Comparison of ENCODE assay signal across 21 cellular contexts in genomic region chr1:109634292-109634691, GRCh38. TPM values are rescaled to one million over a fixed set of nuclear protein-coding genes. Genes with fewer than 3 reads are reported as not detected.
A peak's percentile ranks its signal among the peaks of the same experiment; 100 is the strongest.
DNase-seq lines count a peak whose midpoint lies in the region; ATAC-seq, FAIRE-seq and TF ChIP-seq lines count a peak whose summit lies in the region.
"Had no signal": no experiment of that assay in that cellular context is flagged by ENCODE, and none has a peak within 500 bp of the region (broad histone marks: within the 10 kb centered on the region; RNA-seq: fewer than 3 reads in every experiment).

No MANE protein-coding gene starts in this region.

- peaks cover 5% of the 10 kb centered on the region for H3K9me1 ChIP-seq in K562 (ENCODE audit: control insufficient read depth, insufficient read depth, low read length)

- TF ChIP-seq EP300 in K562 (IDR thresholded peaks at IDR 0.05; ENCODE audit: low read length): no peak

- WGBS in K562 (ENCODE audit: insufficient coverage, low coverage, missing lambda C conversion rate): 54% methylated on average over 6 of the region's 6 CpGs

- DNase-seq in right atrium auricular region (ENCODE audit: low spot score) (peak; percentile 21), cardiac septum (ENCODE audit: low spot score) (no peak), HFFc6 (no peak), K562 (ENCODE audit: extremely low read depth in 1 of 4, low spot score in 3 of 4) (no peak), DMS53 (lab: John Stamatoyannopoulos, UW) (no peak), midbrain (lab: John Stamatoyannopoulos, UW) (no peak)
- no peak for DNase-seq in activated T-helper 2 cell treated with anti-CD3 and anti-CD28 coated beads, Interferon-gamma antibody, Interleukin-2, Interleukin-4, amounts not matched to agents 10 μg/mL and 5 μg/mL and 100 μg/mL, durations not matched to agents 14 hours and 24 hours and 36 hours (ENCODE audit: low spot score)
- DNase-seq: IMR-90, left lung, NCI-H146, NCI-H82, small intestine, upper lobe of left lung had no signal

- H3K9me3 ChIP-seq in right atrium auricular region (no peaks in the 10 kb centered on the region), K562 (replicated peaks; ENCODE audit: control insufficient read depth, insufficient read depth, low read depth, low read length) (no peaks in the 10 kb centered on the region)
- H3K9me3 ChIP-seq: left lung, SJSA1, upper lobe of left lung had no signal

- H3K4me3 Mint-ChIP-seq in HFFc6: no peak overlapping the region
- H3K4me3 Mint-ChIP-seq in stimulated activated memory B cell treated with anti-CD40 and anti-IgM and Interleukin-4, amounts not matched to agents 10 μg/mL and 1 μg/mL and 100 μg/mL, for 72 hours: no peak overlapping the region
- H3K4me3 Mint-ChIP-seq in activated T-helper 2 cell treated with anti-CD3 and anti-CD28 coated beads, Interferon-gamma antibody, Interleukin-2, Interleukin-4, amounts not matched to agents 10 μg/mL and 5 μg/mL and 100 μg/mL, durations not matched to agents 14 hours and 24 hours and 36 hours (ENCODE audit: low read depth): no peak overlapping the region
- H3K4me3 Mint-ChIP-seq: CD4-positive, alpha-beta T cell; mesothelial cell of epicardium; T-helper 1 cell treated with Interleukin-12 subunit alpha and Interleukin-12 subunit beta and Interleukin-4 antibody, amounts not matched to agents 30 μg/mL and 1 μg/mL, for 36 hours had no signal

- TF ChIP-seq RAD21 in K562 (CRISPR knock-in tag; conservative IDR thresholded peaks at IDR 0.05 in 1 of 2, IDR thresholded peaks at IDR 0.05 in 1 of 2): no peak

- H3K36me3 ChIP-seq in right atrium auricular region (peaks cover 13% of the 10 kb centered on the region), K562 (ENCODE audit: control insufficient read depth, insufficient read depth, low read length) (peaks cover 28% of the 10 kb centered on the region; the same call in 2 of the 3 replicates)

- no TSS peak for BruUV-seq in K562 (replicated peaks; lab: Mats Ljungman, UMichigan)

- H3K4me1 ChIP-seq in right atrium auricular region (peaks cover 0 to 15% of the 10 kb centered on the region in 2 donors), K562 (replicated peaks in 1 of 2; ENCODE audit: control insufficient read depth in 2 of 2, insufficient read depth in 2 of 2, low read length in 2 of 2) (peaks cover 7 to 30% of the 10 kb centered on the region in 2 experiments)

- H2AFZ ChIP-seq in K562 (ENCODE audit: low read depth, low read length): no peak overlapping the region

- H3K36me3 Mint-ChIP-seq in HFFc6 (ENCODE audit: low read depth): peaks cover 19% of the 10 kb centered on the region
- peaks cover 24% of the 10 kb centered on the region for H3K36me3 Mint-ChIP-seq in stimulated activated memory B cell treated with anti-CD40 and anti-IgM and Interleukin-4, amounts not matched to agents 10 μg/mL and 1 μg/mL and 100 μg/mL, for 72 hours
- peaks cover 24% of the 10 kb centered on the region for H3K36me3 Mint-ChIP-seq in activated T-helper 2 cell treated with anti-CD3 and anti-CD28 coated beads, Interferon-gamma antibody, Interleukin-2, Interleukin-4, amounts not matched to agents 10 μg/mL and 5 μg/mL and 100 μg/mL, durations not matched to agents 14 hours and 24 hours and 36 hours (ENCODE audit: low read depth)

- H3K27me3 ChIP-seq in right atrium auricular region: no peaks in the 10 kb centered on the region
- no peaks in the 10 kb centered on the region; a peak in 1 of 5 replicates for H3K27me3 ChIP-seq in K562 (ENCODE audit: control insufficient read depth in 2 of 2, insufficient read depth in 2 of 2, low read length in 2 of 2)
- H3K27me3 ChIP-seq: left lung, SJSA1, upper lobe of left lung had no signal

- H3K9ac ChIP-seq in K562 (ENCODE audit: insufficient read depth in 1 of 2, low read depth in 2 of 2, low read length in 2 of 2): no peak overlapping the region

- CTCF ChIA-PET in K562 (lab: Yijun Ruan, JAX; ENCODE audit: low intra/inter-chr PET ratio): no interaction called here

- TF ChIP-seq CTCF in right atrium auricular region (IDR thresholded peaks at IDR 0.05): no peak
- TF ChIP-seq CTCF in HFFc6 (IDR thresholded peaks at IDR 0.05): no peak
- no peak for TF ChIP-seq CTCF in K562 (IDR thresholded peaks at IDR 0.05 in 2 of 3, conservative IDR thresholded peaks at IDR 0.05 in 1 of 3; ENCODE audit: insufficient read depth in 2 of 3, low read depth in 1 of 3, low read length in 3 of 3)

- H3K4me3 ChIP-seq in right atrium auricular region: no peak overlapping the region
- H3K4me3 ChIP-seq in K562: no peak overlapping the region
- H3K4me3 ChIP-seq: left lung, SJSA1, upper lobe of left lung had no signal

- intact Hi-C loops in cardiac septum (cut with DNase I): no loop called here
- intact Hi-C loops in K562 (cut with micrococcal nuclease): no loop called here
- intact Hi-C loops in activated T-helper 2 cell treated with anti-CD3 and anti-CD28 coated beads, Interferon-gamma antibody, Interleukin-2, Interleukin-4, amounts not matched to agents 10 μg/mL and 5 μg/mL and 100 μg/mL, durations not matched to agents 14 hours and 24 hours and 36 hours (cut with micrococcal nuclease): no loop called here

- H3K27ac ChIP-seq in right atrium auricular region: no peak overlapping the region
- no peak overlapping the region for H3K27ac ChIP-seq in K562 (ENCODE audit: extremely low read depth, low read depth, low read length)
- H3K27ac ChIP-seq: left lung, SJSA1, upper lobe of left lung had no signal

- H3K79me2 ChIP-seq in K562 (ENCODE audit: control insufficient read depth, insufficient read depth, low read length): no peaks in the 10 kb centered on the region

- no peaks in the 10 kb centered on the region for H3K9me3 Mint-ChIP-seq in HFFc6
- no peaks in the 10 kb centered on the region for H3K9me3 Mint-ChIP-seq in stimulated activated memory B cell treated with anti-CD40 and anti-IgM and Interleukin-4, amounts not matched to agents 10 μg/mL and 1 μg/mL and 100 μg/mL, for 72 hours
- no peaks in the 10 kb centered on the region for H3K9me3 Mint-ChIP-seq in activated T-helper 2 cell treated with anti-CD3 and anti-CD28 coated beads, Interferon-gamma antibody, Interleukin-2, Interleukin-4, amounts not matched to agents 10 μg/mL and 5 μg/mL and 100 μg/mL, durations not matched to agents 14 hours and 24 hours and 36 hours
- H3K9me3 Mint-ChIP-seq: CD4-positive, alpha-beta T cell; mesothelial cell of epicardium; T-helper 1 cell treated with Interleukin-12 subunit alpha and Interleukin-12 subunit beta and Interleukin-4 antibody, amounts not matched to agents 30 μg/mL and 1 μg/mL, for 36 hours had no signal

- peak; percentile 75 for FAIRE-seq in K562 (lab: Jason Lieb, UNC)
- FAIRE-seq: small intestine had no signal

- POLR2A ChIA-PET in K562 (lab: Yijun Ruan, JAX): interaction anchor here (1.1 to 1.2 kb wide), 2 partner anchors 21 to 85 kb away, joined by 3 to 4 read pairs; partner anchors contain the start of gene GNAI3

- no peak for TF ChIP-seq POLR2A in K562 (conservative IDR thresholded peaks at IDR 0.05)

- H3K4me2 ChIP-seq in K562 (ENCODE audit: insufficient read depth, low read length): no peak overlapping the region

- 0 out of 2 replicates have a peak, but pooled peaks cover 4% of the 10 kb centered on the region for H4K20me1 ChIP-seq in K562 (replicated peaks; ENCODE audit: control insufficient read depth, insufficient read depth, low read length)

- peak overlapping the region; percentile 39; the same call in 1 of the 2 replicates for H3K27ac Mint-ChIP-seq in HFFc6
- no peak overlapping the region for H3K27ac Mint-ChIP-seq in stimulated activated memory B cell treated with anti-CD40 and anti-IgM and Interleukin-4, amounts not matched to agents 10 μg/mL and 1 μg/mL and 100 μg/mL, for 72 hours
- H3K27ac Mint-ChIP-seq in activated T-helper 2 cell treated with anti-CD3 and anti-CD28 coated beads, Interferon-gamma antibody, Interleukin-2, Interleukin-4, amounts not matched to agents 10 μg/mL and 5 μg/mL and 100 μg/mL, durations not matched to agents 14 hours and 24 hours and 36 hours: no peak overlapping the region
- H3K27ac Mint-ChIP-seq: CD4-positive, alpha-beta T cell; mesothelial cell of epicardium; T-helper 1 cell treated with Interleukin-12 subunit alpha and Interleukin-12 subunit beta and Interleukin-4 antibody, amounts not matched to agents 30 μg/mL and 1 μg/mL, for 36 hours had no signal

- in situ Hi-C loops in K562 (cut with MboI): no loop called here

- H3K4me1 Mint-ChIP-seq in HFFc6 (ENCODE audit: low read depth): peaks cover 27% of the 10 kb centered on the region
- H3K4me1 Mint-ChIP-seq in stimulated activated memory B cell treated with anti-CD40 and anti-IgM and Interleukin-4, amounts not matched to agents 10 μg/mL and 1 μg/mL and 100 μg/mL, for 72 hours: peaks cover 16% of the 10 kb centered on the region
- peaks cover 11% of the 10 kb centered on the region for H3K4me1 Mint-ChIP-seq in activated T-helper 2 cell treated with anti-CD3 and anti-CD28 coated beads, Interferon-gamma antibody, Interleukin-2, Interleukin-4, amounts not matched to agents 10 μg/mL and 5 μg/mL and 100 μg/mL, durations not matched to agents 14 hours and 24 hours and 36 hours (ENCODE audit: low read depth)

- no peaks in the 10 kb centered on the region; the same call in none of the 2 replicates for H3K27me3 Mint-ChIP-seq in HFFc6 (ENCODE audit: insufficient read depth)
- no peaks in the 10 kb centered on the region for H3K27me3 Mint-ChIP-seq in stimulated activated memory B cell treated with anti-CD40 and anti-IgM and Interleukin-4, amounts not matched to agents 10 μg/mL and 1 μg/mL and 100 μg/mL, for 72 hours
- H3K27me3 Mint-ChIP-seq in activated T-helper 2 cell treated with anti-CD3 and anti-CD28 coated beads, Interferon-gamma antibody, Interleukin-2, Interleukin-4, amounts not matched to agents 10 μg/mL and 5 μg/mL and 100 μg/mL, durations not matched to agents 14 hours and 24 hours and 36 hours (ENCODE audit: low read depth): no peaks in the 10 kb centered on the region
- H3K27me3 Mint-ChIP-seq: CD4-positive, alpha-beta T cell had no signal

- ATAC-seq in K562: no peak
- peak; percentile 46 for ATAC-seq in stimulated activated memory B cell treated with anti-CD40 and anti-IgM and Interleukin-4, amounts not matched to agents 10 μg/mL and 1 μg/mL and 100 μg/mL, for 72 hours
- ATAC-seq: left lung had no signal

RNA-seq across cellular contexts. Expression of gene AMPD2, which starts 14.7 kb away (rescaled TPM):
- total RNA-seq in right atrium auricular region: 10 to 100 TPM; 16.1 to 17.9 TPM
- 16.7 TPM for total RNA-seq in cardiac septum
- total RNA-seq in HFFc6 (2021; fragmentation: NEBNext Ultra II Directional; extraction: Animal tissue kit (Norgen Biotek cat#: 25700)): 100 to 1,000 TPM; 127 to 172 (median 139) TPM
- total RNA-seq in K562 (2011; cell fraction: chromatin; rRNA removed; ENCODE audit: low replicate concordance): 140 and 447 TPM in 2 replicates
- total RNA-seq in K562 (2011; cell fraction: nucleolus; rRNA removed): 236 and 252 TPM in 2 replicates
- 132 and 154 TPM in 2 replicates for total RNA-seq in K562 (2011; cell fraction: nucleoplasm; rRNA removed)
- 51.0 and 57.1 TPM in 2 replicates for total RNA-seq in K562 (2014; rRNA removed)
- total RNA-seq in K562 (2014; rRNA removed; fragmentation: Illumina TruSeq; extraction: Trizol): 11.5 and 17.8 TPM in 2 replicates
- total RNA-seq in K562 (2015; rRNA removed; fragmentation: Illumina TruSeq; extraction: Trizol): 27.1 and 28.4 TPM in 2 replicates
- total RNA-seq in K562 (2021): 74.1 and 77.7 TPM in 2 replicates
- polyA plus RNA-seq in K562 (2011; rRNA removed): 28.2 and 67.7 TPM in 2 replicates
- 33.1 and 34.0 TPM in 2 replicates for polyA plus RNA-seq in K562 (2011; cell fraction: cytosol; rRNA removed)
- 436 and 581 TPM in 2 replicates for polyA plus RNA-seq in K562 (2011; cell fraction: nucleus; rRNA removed)
- polyA plus RNA-seq in K562 (2012): 54.7 and 59.0 TPM in 2 replicates
- polyA plus RNA-seq in K562 (2014; fragmentation: Illumina TruSeq; extraction: Trizol): 48.2 and 51.1 TPM in 2 replicates
- 1 to 10 TPM; 2.0 to 4.0 TPM for polyA plus RNA-seq in K562 (2014; fragmentation: Nextera tagmentation; extraction: Ambion mirVana)
- 43.8 and 55.6 TPM in 2 replicates for polyA plus RNA-seq in K562 (2014; rRNA removed)
- polyA minus RNA-seq in K562 (2011; rRNA and poly(A)+ RNA removed): 21.0 and 24.7 TPM in 2 replicates
- polyA minus RNA-seq in K562 (2011; cell fraction: cytosol; rRNA and poly(A)+ RNA removed): 32.1 and 40.5 TPM in 2 replicates
- polyA minus RNA-seq in K562 (2011; cell fraction: nucleus; rRNA and poly(A)+ RNA removed): 99.8 and 119 TPM in 2 replicates
- 77.5 and 78.4 TPM in 2 replicates for total RNA-seq in activated T-helper 2 cell treated with anti-CD3 and anti-CD28 coated beads, Interferon-gamma antibody, Interleukin-2, Interleukin-4, amounts not matched to agents 10 μg/mL and 5 μg/mL and 100 μg/mL, durations not matched to agents 14 hours and 24 hours and 36 hours

RNA-seq across cellular contexts. Expression of gene GNAT2, which starts 14.9 kb away (rescaled TPM):
- total RNA-seq in right atrium auricular region: under 1 TPM in 1 of 2 donors, not detected in 1; 0.59 TPM
- total RNA-seq in cardiac septum: not detected
- under 1 TPM in 3 of 6 experiments, not detected in 3; 0.11 to 0.40 (median 0.34) TPM for total RNA-seq in HFFc6 (2021; fragmentation: NEBNext Ultra II Directional; extraction: Animal tissue kit (Norgen Biotek cat#: 25700))
- total RNA-seq in K562 (2011; cell fraction: chromatin; rRNA removed; ENCODE audit: low replicate concordance): not detected in 2 replicates
- total RNA-seq in K562 (2011; cell fraction: nucleolus; rRNA removed): not detected in 2 replicates
- total RNA-seq in K562 (2011; cell fraction: nucleoplasm; rRNA removed): not detected in 2 replicates
- 0.33 TPM in 1 of 2 replicates, not detected in the other for total RNA-seq in K562 (2014; rRNA removed)
- total RNA-seq in K562 (2014; rRNA removed; fragmentation: Illumina TruSeq; extraction: Trizol): 0.25 and 0.29 TPM in 2 replicates
- 0.33 and 0.60 TPM in 2 replicates for total RNA-seq in K562 (2015; rRNA removed; fragmentation: Illumina TruSeq; extraction: Trizol)
- 0.16 and 0.47 TPM in 2 replicates for total RNA-seq in K562 (2021)
- 0.27 and 0.32 TPM in 2 replicates for polyA plus RNA-seq in K562 (2011; rRNA removed)
- 0.19 TPM in 1 of 2 replicates, not detected in the other for polyA plus RNA-seq in K562 (2011; cell fraction: cytosol; rRNA removed)
- polyA plus RNA-seq in K562 (2011; cell fraction: nucleus; rRNA removed): 0.37 TPM in 1 of 2 replicates, not detected in the other
- 0.42 and 0.46 TPM in 2 replicates for polyA plus RNA-seq in K562 (2012)
- 0.52 and 0.90 TPM in 2 replicates for polyA plus RNA-seq in K562 (2014; fragmentation: Illumina TruSeq; extraction: Trizol)
- under 1 TPM; 0.06 to 0.22 TPM for polyA plus RNA-seq in K562 (2014; fragmentation: Nextera tagmentation; extraction: Ambion mirVana)
- polyA plus RNA-seq in K562 (2014; rRNA removed): 0.07 TPM in 1 of 2 replicates, not detected in the other
- polyA minus RNA-seq in K562 (2011; rRNA and poly(A)+ RNA removed): 0.63 and 0.81 TPM in 2 replicates
- polyA minus RNA-seq in K562 (2011; cell fraction: cytosol; rRNA and poly(A)+ RNA removed): not detected in 2 replicates
- 0.13 TPM in 1 of 2 replicates, not detected in the other for polyA minus RNA-seq in K562 (2011; cell fraction: nucleus; rRNA and poly(A)+ RNA removed)
- 0.18 TPM in 1 of 2 replicates, not detected in the other for total RNA-seq in activated T-helper 2 cell treated with anti-CD3 and anti-CD28 coated beads, Interferon-gamma antibody, Interleukin-2, Interleukin-4, amounts not matched to agents 10 μg/mL and 5 μg/mL and 100 μg/mL, durations not matched to agents 14 hours and 24 hours and 36 hours
- total RNA-seq: CD4-positive, alpha-beta T cell; left lung; mesothelial cell of epicardium had no signal

RNA-seq across cellular contexts. Expression of gene GSTM4, which starts 21.6 kb away (rescaled TPM):
- total RNA-seq in right atrium auricular region (10 to 100 TPM; 24.6 to 52.6 TPM), cardiac septum (33.0 TPM), K562 (2014; rRNA removed) (18.8 and 26.8 TPM in 2 replicates), K562 (2014; rRNA removed; fragmentation: Illumina TruSeq; extraction: Trizol) (21.0 and 22.2 TPM in 2 replicates), K562 (2015; rRNA removed; fragmentation: Illumina TruSeq; extraction: Trizol) (25.0 and 29.7 TPM in 2 replicates), K562 (2021) (38.8 and 41.0 TPM in 2 replicates)
- total RNA-seq in HFFc6 (2021; fragmentation: NEBNext Ultra II Directional; extraction: Animal tissue kit (Norgen Biotek cat#: 25700)): 10 to 100 TPM; 16.0 to 27.1 (median 24.8) TPM
- total RNA-seq in K562 (2011; cell fraction: chromatin; rRNA removed; ENCODE audit: low replicate concordance): 32.6 and 57.2 TPM in 2 replicates
- total RNA-seq in K562 (2011; cell fraction: nucleolus; rRNA removed): 42.2 and 42.5 TPM in 2 replicates
- total RNA-seq in K562 (2011; cell fraction: nucleoplasm; rRNA removed): 35.5 and 39.5 TPM in 2 replicates
- polyA plus RNA-seq in K562 (2011; rRNA removed) (45.0 and 57.0 TPM in 2 replicates), K562 (2014; fragmentation: Illumina TruSeq; extraction: Trizol) (53.4 and 56.1 TPM in 2 replicates), K562 (2014; fragmentation: Nextera tagmentation; extraction: Ambion mirVana) (10 to 100 TPM; 30.5 to 39.2 TPM), K562 (2014; rRNA removed) (38.4 and 46.2 TPM in 2 replicates)
- polyA plus RNA-seq in K562 (2011; cell fraction: cytosol; rRNA removed): 55.3 and 58.1 TPM in 2 replicates
- 108 and 111 TPM in 2 replicates for polyA plus RNA-seq in K562 (2011; cell fraction: nucleus; rRNA removed)
- polyA plus RNA-seq in K562 (2012): 44.6 and 53.5 TPM in 2 replicates
- polyA minus RNA-seq in K562 (2011; rRNA and poly(A)+ RNA removed): 26.7 and 29.8 TPM in 2 replicates
- 19.7 and 21.8 TPM in 2 replicates for polyA minus RNA-seq in K562 (2011; cell fraction: cytosol; rRNA and poly(A)+ RNA removed)
- polyA minus RNA-seq in K562 (2011; cell fraction: nucleus; rRNA and poly(A)+ RNA removed): 24.2 and 40.5 TPM in 2 replicates
- total RNA-seq in activated T-helper 2 cell treated with anti-CD3 and anti-CD28 coated beads, Interferon-gamma antibody, Interleukin-2, Interleukin-4, amounts not matched to agents 10 μg/mL and 5 μg/mL and 100 μg/mL, durations not matched to agents 14 hours and 24 hours and 36 hours: 13.6 and 13.9 TPM in 2 replicates

RNA-seq across cellular contexts. Expression of gene GSTM2, which starts 33.6 kb away (rescaled TPM):
- total RNA-seq in right atrium auricular region: 10 to 100 TPM; 31.7 to 53.8 TPM
- 43.5 TPM for total RNA-seq in cardiac septum
- total RNA-seq in HFFc6 (2021; fragmentation: NEBNext Ultra II Directional; extraction: Animal tissue kit (Norgen Biotek cat#: 25700)): 10 to 100 TPM; 32.4 to 53.4 (median 46.1) TPM
- 18.6 and 26.2 TPM in 2 replicates for total RNA-seq in K562 (2011; cell fraction: chromatin; rRNA removed; ENCODE audit: low replicate concordance)
- total RNA-seq in K562 (2011; cell fraction: nucleolus; rRNA removed): 12.3 and 13.0 TPM in 2 replicates
- total RNA-seq in K562 (2011; cell fraction: nucleoplasm; rRNA removed): 16.2 and 17.0 TPM in 2 replicates
- total RNA-seq in K562 (2014; rRNA removed): 1.6 TPM in 2 replicates
- total RNA-seq in K562 (2014; rRNA removed; fragmentation: Illumina TruSeq; extraction: Trizol): 2.5 and 2.6 TPM in 2 replicates
- total RNA-seq in K562 (2015; rRNA removed; fragmentation: Illumina TruSeq; extraction: Trizol): 4.2 TPM in 2 replicates
- total RNA-seq in K562 (2021): 6.4 and 6.8 TPM in 2 replicates
- polyA plus RNA-seq in K562 (2011; rRNA removed): 5.4 and 11.9 TPM in 2 replicates
- 7.2 and 11.1 TPM in 2 replicates for polyA plus RNA-seq in K562 (2011; cell fraction: cytosol; rRNA removed)
- 53.6 and 78.5 TPM in 2 replicates for polyA plus RNA-seq in K562 (2011; cell fraction: nucleus; rRNA removed)
- polyA plus RNA-seq in K562 (2012): 12.4 and 26.5 TPM in 2 replicates
- 8.6 and 10.9 TPM in 2 replicates for polyA plus RNA-seq in K562 (2014; fragmentation: Illumina TruSeq; extraction: Trizol)
- polyA plus RNA-seq in K562 (2014; fragmentation: Nextera tagmentation; extraction: Ambion mirVana): 10 to 100 TPM; 12.4 to 15.1 TPM
- 7.6 and 7.7 TPM in 2 replicates for polyA plus RNA-seq in K562 (2014; rRNA removed)
- 4.1 and 4.3 TPM in 2 replicates for polyA minus RNA-seq in K562 (2011; rRNA and poly(A)+ RNA removed)
- polyA minus RNA-seq in K562 (2011; cell fraction: cytosol; rRNA and poly(A)+ RNA removed): 0.95 and 2.5 TPM in 2 replicates
- polyA minus RNA-seq in K562 (2011; cell fraction: nucleus; rRNA and poly(A)+ RNA removed): 5.1 and 10.0 TPM in 2 replicates
- total RNA-seq in activated T-helper 2 cell treated with anti-CD3 and anti-CD28 coated beads, Interferon-gamma antibody, Interleukin-2, Interleukin-4, amounts not matched to agents 10 μg/mL and 5 μg/mL and 100 μg/mL, durations not matched to agents 14 hours and 24 hours and 36 hours: 30.1 and 32.3 TPM in 2 replicates

RNA-seq across cellular contexts. Expression of gene GSTM1, which starts 53.3 kb away (rescaled TPM):
- total RNA-seq in right atrium auricular region (10 to 100 TPM in 1 of 2 donors, not detected in 1; 21.6 TPM), cardiac septum (44.1 TPM), K562 (2014; rRNA removed) (not detected in 2 replicates), K562 (2014; rRNA removed; fragmentation: Illumina TruSeq; extraction: Trizol) (not detected in 2 replicates), K562 (2015; rRNA removed; fragmentation: Illumina TruSeq; extraction: Trizol) (not detected in 2 replicates), K562 (2021) (not detected in 2 replicates)
- total RNA-seq in HFFc6 (2021; fragmentation: NEBNext Ultra II Directional; extraction: Animal tissue kit (Norgen Biotek cat#: 25700)): 10 to 100 TPM; 14.7 to 50.1 (median 46.5) TPM
- total RNA-seq in K562 (2011; cell fraction: chromatin; rRNA removed; ENCODE audit: low replicate concordance): 0.65 and 0.70 TPM in 2 replicates
- not detected in 2 replicates for total RNA-seq in K562 (2011; cell fraction: nucleolus; rRNA removed)
- total RNA-seq in K562 (2011; cell fraction: nucleoplasm; rRNA removed): not detected in 2 replicates
- polyA plus RNA-seq in K562 (2011; rRNA removed) (0.14 TPM in 1 of 2 replicates, not detected in the other), K562 (2014; fragmentation: Illumina TruSeq; extraction: Trizol) (not detected in 2 replicates), K562 (2014; fragmentation: Nextera tagmentation; extraction: Ambion mirVana) (not detected), K562 (2014; rRNA removed) (not detected in 2 replicates)
- 0.21 and 0.29 TPM in 2 replicates for polyA plus RNA-seq in K562 (2011; cell fraction: cytosol; rRNA removed)
- 0.59 and 1.3 TPM in 2 replicates for polyA plus RNA-seq in K562 (2011; cell fraction: nucleus; rRNA removed)
- polyA plus RNA-seq in K562 (2012): 0.07 and 0.40 TPM in 2 replicates
- polyA minus RNA-seq in K562 (2011; rRNA and poly(A)+ RNA removed): 0.18 and 0.28 TPM in 2 replicates
- polyA minus RNA-seq in K562 (2011; cell fraction: cytosol; rRNA and poly(A)+ RNA removed): not detected in 2 replicates
- not detected in 2 replicates for polyA minus RNA-seq in K562 (2011; cell fraction: nucleus; rRNA and poly(A)+ RNA removed)
- 112 and 113 TPM in 2 replicates for total RNA-seq in activated T-helper 2 cell treated with anti-CD3 and anti-CD28 coated beads, Interferon-gamma antibody, Interleukin-2, Interleukin-4, amounts not matched to agents 10 μg/mL and 5 μg/mL and 100 μg/mL, durations not matched to agents 14 hours and 24 hours and 36 hours
- total RNA-seq: activated CD8-positive, alpha-beta memory T cell treated with anti-CD3 and anti-CD28 coated beads for 36 hours; IMR-90; M059J; pulmonary artery endothelial cell had no signal
- polyA plus RNA-seq: IMR-90 had no signal
